In the genomic region with DNA sequence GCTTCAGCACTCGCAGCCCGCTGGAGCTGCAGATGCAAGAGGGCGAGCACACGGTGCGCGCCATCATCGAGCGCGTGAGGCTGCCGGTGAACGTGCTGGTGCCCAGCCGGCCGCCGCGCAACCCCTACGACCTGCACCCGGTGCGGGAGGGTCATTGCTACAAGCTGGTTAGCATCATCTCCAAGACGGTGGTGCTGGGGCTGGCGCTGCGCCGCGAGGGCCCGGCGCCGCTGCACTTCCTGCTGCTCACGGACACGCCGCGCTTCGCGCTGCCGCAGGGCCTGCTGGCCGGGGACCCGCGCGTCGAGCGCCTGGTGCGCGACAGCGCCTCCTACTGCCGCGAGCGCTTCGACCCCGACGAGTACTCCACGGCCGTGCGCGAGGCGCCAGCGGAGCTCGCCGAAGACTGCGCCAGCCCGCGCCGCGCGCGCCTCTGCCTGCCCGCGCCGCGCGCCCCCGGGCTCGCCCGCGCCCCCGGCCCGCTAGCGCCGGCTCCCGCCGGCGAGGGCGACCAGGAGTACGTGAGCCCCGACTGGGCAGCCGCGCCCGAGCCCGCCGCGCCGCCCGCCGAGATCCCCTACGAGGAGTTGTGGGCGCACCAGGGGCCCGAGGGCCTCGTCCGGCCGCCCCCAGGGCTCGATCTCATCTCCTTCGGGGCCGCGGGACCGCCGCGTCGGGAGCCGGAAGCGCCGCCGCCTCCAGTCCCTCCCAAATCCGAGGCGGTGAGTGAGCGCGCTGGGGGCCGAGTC, we compare ENCODE assay signal across 1 cellular context.
TF ChIP-seq lines count a peak whose summit lies in the region.

No MANE protein-coding gene starts in this region.

TF ChIP-seq in K562, 482 proteins besides CTCF, POLR2A, EP300 and RAD21 (continued from another document and continues in another):
- TF ChIP-seq, protein P1, sequence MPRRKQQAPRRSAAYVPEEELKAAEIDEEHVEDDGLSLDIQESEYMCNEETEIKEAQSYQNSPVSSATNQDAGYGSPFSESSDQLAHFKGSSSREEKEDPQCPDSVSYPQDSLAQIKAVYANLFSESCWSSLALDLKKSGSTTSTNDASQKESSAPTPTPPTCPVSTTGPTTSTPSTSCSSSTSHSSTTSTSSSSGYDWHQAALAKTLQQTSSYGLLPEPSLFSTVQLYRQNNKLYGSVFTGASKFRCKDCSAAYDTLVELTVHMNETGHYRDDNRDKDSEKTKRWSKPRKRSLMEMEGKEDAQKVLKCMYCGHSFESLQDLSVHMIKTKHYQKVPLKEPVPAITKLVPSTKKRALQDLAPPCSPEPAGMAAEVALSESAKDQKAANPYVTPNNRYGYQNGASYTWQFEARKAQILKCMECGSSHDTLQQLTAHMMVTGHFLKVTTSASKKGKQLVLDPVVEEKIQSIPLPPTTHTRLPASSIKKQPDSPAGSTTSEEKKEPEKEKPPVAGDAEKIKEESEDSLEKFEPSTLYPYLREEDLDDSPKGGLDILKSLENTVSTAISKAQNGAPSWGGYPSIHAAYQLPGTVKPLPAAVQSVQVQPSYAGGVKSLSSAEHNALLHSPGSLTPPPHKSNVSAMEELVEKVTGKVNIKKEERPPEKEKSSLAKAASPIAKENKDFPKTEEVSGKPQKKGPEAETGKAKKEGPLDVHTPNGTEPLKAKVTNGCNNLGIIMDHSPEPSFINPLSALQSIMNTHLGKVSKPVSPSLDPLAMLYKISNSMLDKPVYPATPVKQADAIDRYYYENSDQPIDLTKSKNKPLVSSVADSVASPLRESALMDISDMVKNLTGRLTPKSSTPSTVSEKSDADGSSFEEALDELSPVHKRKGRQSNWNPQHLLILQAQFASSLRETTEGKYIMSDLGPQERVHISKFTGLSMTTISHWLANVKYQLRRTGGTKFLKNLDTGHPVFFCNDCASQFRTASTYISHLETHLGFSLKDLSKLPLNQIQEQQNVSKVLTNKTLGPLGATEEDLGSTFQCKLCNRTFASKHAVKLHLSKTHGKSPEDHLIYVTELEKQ (CRISPR knock-in tag; IDR thresholded peaks at IDR 0.05): no peak
- TF ChIP-seq TCF3 (CRISPR knock-in tag; IDR thresholded peaks at IDR 0.05) (peak; percentile 47), ZNF584 (CRISPR knock-in tag; IDR thresholded peaks at IDR 0.05; ENCODE audit: low read depth) (no peak), ZNF217 (CRISPR knock-in tag; IDR thresholded peaks at IDR 0.05) (no peak), ZNF12 (CRISPR knock-in tag; IDR thresholded peaks at IDR 0.05) (peak; percentile 40; the same call in 1 of the 2 replicates), ZNF347 (CRISPR knock-in tag; IDR thresholded peaks at IDR 0.05; ENCODE audit: low read depth) (no peak), CBFA2T3 (IDR thresholded peaks at IDR 0.05) (no peak), FOXP1 (CRISPR knock-in tag; IDR thresholded peaks at IDR 0.05) (peak; percentile 47; the same call in 1 of the 2 replicates), CAMTA2 (CRISPR knock-in tag; conservative IDR thresholded peaks at IDR 0.05) (no peak), TBP (optimal IDR thresholded peaks at IDR 0.05; ENCODE audit: low read depth, low read length) (peak; percentile 63), KAT7 (CRISPR knock-in tag; IDR thresholded peaks at IDR 0.05; ENCODE audit: borderline replicate concordance) (peak; percentile 76; the same call in 1 of the 2 replicates), PML (IDR thresholded peaks at IDR 0.05; ENCODE audit: low read length) (no peak), RUNX1 (IDR thresholded peaks at IDR 0.05; ENCODE audit: low read depth) (no peak), CBX8 (IDR thresholded peaks at IDR 0.05; ENCODE audit: borderline replicate concordance, extremely low read depth, low read depth, low read length, poor library complexity, severe bottlenecking) (no peak), ZNF311 (CRISPR knock-in tag; IDR thresholded peaks at IDR 0.05) (0 out of 2 replicates have a peak, but pooled peaks have one; percentile 32), XRCC3 (IDR thresholded peaks at IDR 0.05) (no peak), JUND (IDR thresholded peaks at IDR 0.05; ENCODE audit: borderline replicate concordance, low read depth, low read length) (peak; percentile 50; the same call in 1 of the 2 replicates), JUND (tag; IDR thresholded peaks at IDR 0.05; ENCODE audit: borderline replicate concordance, low read depth, low read length) (no peak; the same call in 2 of the 3 replicates), ZNF143 (CRISPR knock-in tag; IDR thresholded peaks at IDR 0.05) (peak; percentile 63), ZNF408 (CRISPR knock-in tag; IDR thresholded peaks at IDR 0.05; ENCODE audit: low read depth) (no peak), SNRNP70 (optimal IDR thresholded peaks at IDR 0.05; ENCODE audit: low read depth, low read length) (no peak), U2AF1 (optimal IDR thresholded peaks at IDR 0.05; ENCODE audit: low read depth, low read length) (no peak)
- TF ChIP-seq, protein P2, sequence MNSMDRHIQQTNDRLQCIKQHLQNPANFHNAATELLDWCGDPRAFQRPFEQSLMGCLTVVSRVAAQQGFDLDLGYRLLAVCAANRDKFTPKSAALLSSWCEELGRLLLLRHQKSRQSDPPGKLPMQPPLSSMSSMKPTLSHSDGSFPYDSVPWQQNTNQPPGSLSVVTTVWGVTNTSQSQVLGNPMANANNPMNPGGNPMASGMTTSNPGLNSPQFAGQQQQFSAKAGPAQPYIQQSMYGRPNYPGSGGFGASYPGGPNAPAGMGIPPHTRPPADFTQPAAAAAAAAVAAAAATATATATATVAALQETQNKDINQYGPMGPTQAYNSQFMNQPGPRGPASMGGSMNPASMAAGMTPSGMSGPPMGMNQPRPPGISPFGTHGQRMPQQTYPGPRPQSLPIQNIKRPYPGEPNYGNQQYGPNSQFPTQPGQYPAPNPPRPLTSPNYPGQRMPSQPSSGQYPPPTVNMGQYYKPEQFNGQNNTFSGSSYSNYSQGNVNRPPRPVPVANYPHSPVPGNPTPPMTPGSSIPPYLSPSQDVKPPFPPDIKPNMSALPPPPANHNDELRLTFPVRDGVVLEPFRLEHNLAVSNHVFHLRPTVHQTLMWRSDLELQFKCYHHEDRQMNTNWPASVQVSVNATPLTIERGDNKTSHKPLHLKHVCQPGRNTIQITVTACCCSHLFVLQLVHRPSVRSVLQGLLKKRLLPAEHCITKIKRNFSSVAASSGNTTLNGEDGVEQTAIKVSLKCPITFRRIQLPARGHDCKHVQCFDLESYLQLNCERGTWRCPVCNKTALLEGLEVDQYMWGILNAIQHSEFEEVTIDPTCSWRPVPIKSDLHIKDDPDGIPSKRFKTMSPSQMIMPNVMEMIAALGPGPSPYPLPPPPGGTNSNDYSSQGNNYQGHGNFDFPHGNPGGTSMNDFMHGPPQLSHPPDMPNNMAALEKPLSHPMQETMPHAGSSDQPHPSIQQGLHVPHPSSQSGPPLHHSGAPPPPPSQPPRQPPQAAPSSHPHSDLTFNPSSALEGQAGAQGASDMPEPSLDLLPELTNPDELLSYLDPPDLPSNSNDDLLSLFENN (IDR thresholded peaks at IDR 0.05; ENCODE audit: low read depth in 2 of 2, low read length in 2 of 2): 0 out of 4 replicates have a peak, but pooled peaks of 1 of the 2 experiments have one; percentile 34
- TF ChIP-seq, protein P3, sequence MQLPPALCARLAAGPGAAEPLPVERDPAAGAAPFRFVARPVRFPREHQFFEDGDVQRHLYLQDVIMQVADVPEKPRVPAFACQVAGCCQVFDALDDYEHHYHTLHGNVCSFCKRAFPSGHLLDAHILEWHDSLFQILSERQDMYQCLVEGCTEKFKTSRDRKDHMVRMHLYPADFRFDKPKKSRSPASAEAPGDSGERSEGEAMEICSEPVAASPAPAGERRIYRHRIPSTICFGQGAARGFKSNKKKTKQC (CRISPR knock-in tag; IDR thresholded peaks at IDR 0.05): peak; percentile 91; the same call in 1 of the 2 replicates
- TF ChIP-seq, protein P4, sequence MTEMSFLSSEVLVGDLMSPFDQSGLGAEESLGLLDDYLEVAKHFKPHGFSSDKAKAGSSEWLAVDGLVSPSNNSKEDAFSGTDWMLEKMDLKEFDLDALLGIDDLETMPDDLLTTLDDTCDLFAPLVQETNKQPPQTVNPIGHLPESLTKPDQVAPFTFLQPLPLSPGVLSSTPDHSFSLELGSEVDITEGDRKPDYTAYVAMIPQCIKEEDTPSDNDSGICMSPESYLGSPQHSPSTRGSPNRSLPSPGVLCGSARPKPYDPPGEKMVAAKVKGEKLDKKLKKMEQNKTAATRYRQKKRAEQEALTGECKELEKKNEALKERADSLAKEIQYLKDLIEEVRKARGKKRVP (CRISPR knock-in tag; IDR thresholded peaks at IDR 0.05): no peak
- TF ChIP-seq, protein P5, sequence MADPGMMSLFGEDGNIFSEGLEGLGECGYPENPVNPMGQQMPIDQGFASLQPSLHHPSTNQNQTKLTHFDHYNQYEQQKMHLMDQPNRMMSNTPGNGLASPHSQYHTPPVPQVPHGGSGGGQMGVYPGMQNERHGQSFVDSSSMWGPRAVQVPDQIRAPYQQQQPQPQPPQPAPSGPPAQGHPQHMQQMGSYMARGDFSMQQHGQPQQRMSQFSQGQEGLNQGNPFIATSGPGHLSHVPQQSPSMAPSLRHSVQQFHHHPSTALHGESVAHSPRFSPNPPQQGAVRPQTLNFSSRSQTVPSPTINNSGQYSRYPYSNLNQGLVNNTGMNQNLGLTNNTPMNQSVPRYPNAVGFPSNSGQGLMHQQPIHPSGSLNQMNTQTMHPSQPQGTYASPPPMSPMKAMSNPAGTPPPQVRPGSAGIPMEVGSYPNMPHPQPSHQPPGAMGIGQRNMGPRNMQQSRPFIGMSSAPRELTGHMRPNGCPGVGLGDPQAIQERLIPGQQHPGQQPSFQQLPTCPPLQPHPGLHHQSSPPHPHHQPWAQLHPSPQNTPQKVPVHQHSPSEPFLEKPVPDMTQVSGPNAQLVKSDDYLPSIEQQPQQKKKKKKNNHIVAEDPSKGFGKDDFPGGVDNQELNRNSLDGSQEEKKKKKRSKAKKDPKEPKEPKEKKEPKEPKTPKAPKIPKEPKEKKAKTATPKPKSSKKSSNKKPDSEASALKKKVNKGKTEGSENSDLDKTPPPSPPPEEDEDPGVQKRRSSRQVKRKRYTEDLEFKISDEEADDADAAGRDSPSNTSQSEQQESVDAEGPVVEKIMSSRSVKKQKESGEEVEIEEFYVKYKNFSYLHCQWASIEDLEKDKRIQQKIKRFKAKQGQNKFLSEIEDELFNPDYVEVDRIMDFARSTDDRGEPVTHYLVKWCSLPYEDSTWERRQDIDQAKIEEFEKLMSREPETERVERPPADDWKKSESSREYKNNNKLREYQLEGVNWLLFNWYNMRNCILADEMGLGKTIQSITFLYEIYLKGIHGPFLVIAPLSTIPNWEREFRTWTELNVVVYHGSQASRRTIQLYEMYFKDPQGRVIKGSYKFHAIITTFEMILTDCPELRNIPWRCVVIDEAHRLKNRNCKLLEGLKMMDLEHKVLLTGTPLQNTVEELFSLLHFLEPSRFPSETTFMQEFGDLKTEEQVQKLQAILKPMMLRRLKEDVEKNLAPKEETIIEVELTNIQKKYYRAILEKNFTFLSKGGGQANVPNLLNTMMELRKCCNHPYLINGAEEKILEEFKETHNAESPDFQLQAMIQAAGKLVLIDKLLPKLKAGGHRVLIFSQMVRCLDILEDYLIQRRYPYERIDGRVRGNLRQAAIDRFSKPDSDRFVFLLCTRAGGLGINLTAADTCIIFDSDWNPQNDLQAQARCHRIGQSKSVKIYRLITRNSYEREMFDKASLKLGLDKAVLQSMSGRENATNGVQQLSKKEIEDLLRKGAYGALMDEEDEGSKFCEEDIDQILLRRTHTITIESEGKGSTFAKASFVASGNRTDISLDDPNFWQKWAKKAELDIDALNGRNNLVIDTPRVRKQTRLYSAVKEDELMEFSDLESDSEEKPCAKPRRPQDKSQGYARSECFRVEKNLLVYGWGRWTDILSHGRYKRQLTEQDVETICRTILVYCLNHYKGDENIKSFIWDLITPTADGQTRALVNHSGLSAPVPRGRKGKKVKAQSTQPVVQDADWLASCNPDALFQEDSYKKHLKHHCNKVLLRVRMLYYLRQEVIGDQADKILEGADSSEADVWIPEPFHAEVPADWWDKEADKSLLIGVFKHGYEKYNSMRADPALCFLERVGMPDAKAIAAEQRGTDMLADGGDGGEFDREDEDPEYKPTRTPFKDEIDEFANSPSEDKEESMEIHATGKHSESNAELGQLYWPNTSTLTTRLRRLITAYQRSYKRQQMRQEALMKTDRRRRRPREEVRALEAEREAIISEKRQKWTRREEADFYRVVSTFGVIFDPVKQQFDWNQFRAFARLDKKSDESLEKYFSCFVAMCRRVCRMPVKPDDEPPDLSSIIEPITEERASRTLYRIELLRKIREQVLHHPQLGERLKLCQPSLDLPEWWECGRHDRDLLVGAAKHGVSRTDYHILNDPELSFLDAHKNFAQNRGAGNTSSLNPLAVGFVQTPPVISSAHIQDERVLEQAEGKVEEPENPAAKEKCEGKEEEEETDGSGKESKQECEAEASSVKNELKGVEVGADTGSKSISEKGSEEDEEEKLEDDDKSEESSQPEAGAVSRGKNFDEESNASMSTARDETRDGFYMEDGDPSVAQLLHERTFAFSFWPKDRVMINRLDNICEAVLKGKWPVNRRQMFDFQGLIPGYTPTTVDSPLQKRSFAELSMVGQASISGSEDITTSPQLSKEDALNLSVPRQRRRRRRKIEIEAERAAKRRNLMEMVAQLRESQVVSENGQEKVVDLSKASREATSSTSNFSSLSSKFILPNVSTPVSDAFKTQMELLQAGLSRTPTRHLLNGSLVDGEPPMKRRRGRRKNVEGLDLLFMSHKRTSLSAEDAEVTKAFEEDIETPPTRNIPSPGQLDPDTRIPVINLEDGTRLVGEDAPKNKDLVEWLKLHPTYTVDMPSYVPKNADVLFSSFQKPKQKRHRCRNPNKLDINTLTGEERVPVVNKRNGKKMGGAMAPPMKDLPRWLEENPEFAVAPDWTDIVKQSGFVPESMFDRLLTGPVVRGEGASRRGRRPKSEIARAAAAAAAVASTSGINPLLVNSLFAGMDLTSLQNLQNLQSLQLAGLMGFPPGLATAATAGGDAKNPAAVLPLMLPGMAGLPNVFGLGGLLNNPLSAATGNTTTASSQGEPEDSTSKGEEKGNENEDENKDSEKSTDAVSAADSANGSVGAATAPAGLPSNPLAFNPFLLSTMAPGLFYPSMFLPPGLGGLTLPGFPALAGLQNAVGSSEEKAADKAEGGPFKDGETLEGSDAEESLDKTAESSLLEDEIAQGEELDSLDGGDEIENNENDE (IDR thresholded peaks at IDR 0.05; ENCODE audit: low read depth, low read length): no peak
